1 cellular context compared by ENCODE assay signal in the genomic region with DNA sequence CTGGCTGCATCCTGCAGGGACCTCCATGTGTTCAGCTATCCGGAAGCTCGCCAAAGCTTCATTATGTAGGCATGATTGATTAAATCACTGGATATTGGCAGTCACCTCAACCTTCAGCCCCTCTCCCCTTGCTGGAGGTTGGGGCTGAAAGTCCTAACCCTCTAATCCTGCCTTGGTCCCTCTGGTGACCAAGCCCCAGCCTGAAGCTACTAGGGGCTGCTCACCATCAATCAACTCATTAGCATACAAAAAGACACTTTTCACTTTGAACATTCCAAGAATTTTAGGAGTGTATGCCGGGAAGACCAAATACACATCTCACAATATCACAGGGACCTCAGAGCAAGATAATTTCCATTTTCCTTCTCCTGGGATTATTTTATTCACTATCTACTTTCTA.
TF ChIP-seq lines count a peak whose summit lies in the region.

No MANE protein-coding gene starts in this region.

TF ChIP-seq in H1, 55 proteins besides CTCF, POLR2A, EP300 and RAD21 (continued from another document):
- no peak for TF ChIP-seq CHD2 (IDR thresholded peaks at IDR 0.05; ENCODE audit: low read length)
- TF ChIP-seq TAF7 (optimal IDR thresholded peaks at IDR 0.05; ENCODE audit: borderline replicate concordance, low read depth, low read length), result no peak
- no peak for TF ChIP-seq SIX5 (IDR thresholded peaks at IDR 0.05; ENCODE audit: low read depth, low read length)
- TF ChIP-seq SP2 (IDR thresholded peaks at IDR 0.05; ENCODE audit: low read length), result no peak
